In the genomic region with DNA sequence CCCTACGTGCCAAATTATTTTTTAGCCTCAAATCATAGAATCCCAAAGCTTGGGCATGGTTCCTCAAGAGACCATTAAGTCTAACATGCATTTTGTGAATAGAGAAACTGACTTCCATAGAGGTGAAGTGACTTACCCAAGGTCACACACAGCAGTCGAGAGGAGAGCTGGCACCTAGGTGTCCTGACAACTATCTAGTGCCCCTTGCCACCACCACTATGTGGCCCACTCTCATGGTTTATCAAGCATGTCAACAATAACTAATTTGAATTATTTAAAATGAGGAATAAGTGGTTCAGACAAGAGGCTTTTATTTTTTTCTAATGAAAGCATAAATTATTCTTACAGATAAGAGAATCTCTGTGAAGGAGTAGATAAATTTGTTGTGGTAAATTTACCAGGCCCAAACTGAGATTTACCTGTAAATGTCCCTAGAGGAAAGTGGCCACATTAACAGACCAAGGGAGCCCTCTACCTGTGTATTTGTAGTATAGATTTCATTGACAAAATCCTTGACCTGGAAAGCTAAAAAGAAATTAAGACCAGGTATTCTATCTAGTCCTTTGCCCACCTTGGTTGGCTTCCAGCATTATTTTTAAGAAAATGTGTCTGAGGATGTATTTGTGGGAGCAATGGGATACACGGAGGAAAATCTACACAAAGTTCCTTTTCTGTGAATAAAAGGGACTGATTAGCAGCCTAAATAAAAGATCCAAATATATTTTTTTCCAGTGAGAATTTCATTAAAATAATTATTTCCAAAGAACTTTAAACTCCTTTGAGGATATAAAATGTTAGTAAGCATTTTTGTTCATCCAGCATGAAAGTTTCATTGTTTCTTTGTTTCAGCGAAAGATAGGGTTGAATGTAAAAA, we compare ENCODE assay signal across 9 cellular contexts. TPM values are rescaled to one million over a fixed set of nuclear protein-coding genes. Genes with fewer than 3 reads are reported as not detected.
DNase-seq lines count a peak whose midpoint lies in the region; ATAC-seq and TF ChIP-seq lines count a peak whose summit lies in the region.
"Had no signal": no experiment of that assay in that cellular context is flagged by ENCODE, and none has a peak within 500 bp of the region (broad histone marks: within the 10 kb centered on the region; RNA-seq: fewer than 3 reads in every experiment).

No MANE protein-coding gene starts in this region.

- no peak overlapping the region for H3K4me2 ChIP-seq in OCI-LY7 (ENCODE audit: low read length)

- H3K4me3 ChIP-seq in GM12875 (ENCODE audit: low read depth, low read length) (no peak overlapping the region), OCI-LY7 (ENCODE audit: low read depth, low read length, poor library complexity, severe bottlenecking) (no peak overlapping the region)

- no TSS peak for BruUV-seq in OCI-LY7 (replicated peaks; lab: Mats Ljungman, UMichigan)

- CTCF ChIA-PET in OCI-LY7 (lab: Charles Lee; ENCODE audit: unreplicated experiment), result interaction anchor here (1.0 kb wide), 1 partner anchor 357 kb away, joined by 3 read pairs; no protein-coding TSS in a partner anchor

- TF ChIP-seq CTCF in GM12875 (IDR thresholded peaks at IDR 0.05; ENCODE audit: borderline replicate concordance, insufficient read depth, low read depth, low read length) (peak; percentile 35; the same call in 1 of the 2 replicates), OCI-LY7 (conservative IDR thresholded peaks at IDR 0.05; ENCODE audit: low read length) (peak; percentile 93), nephron (IDR thresholded peaks at IDR 0.05; ENCODE audit: unreplicated experiment in 3 of 3) (peak; percentile 45 to 62 (median 58))

- no peaks in the 10 kb centered on the region for H3K9me3 ChIP-seq in OCI-LY7 (ENCODE audit: low read length)

- no peaks in the 10 kb centered on the region for H3K36me3 Mint-ChIP-seq in nephron (ENCODE audit: low read depth)

- no peaks in the 10 kb centered on the region for H3K36me3 ChIP-seq in OCI-LY7 (ENCODE audit: insufficient read depth, low read length)

- H3K4me1 Mint-ChIP-seq in nephron, result peaks cover 23% of the 10 kb centered on the region

- DNase-seq in CD1c-positive myeloid dendritic cell (ENCODE audit: extremely low spot score), result peak; percentile 31
- DNase-seq in OCI-LY7 (ENCODE audit: low spot score), result peak; percentile 73
- peak; percentile 47 to 65 for DNase-seq in dermis microvascular lymphatic vessel endothelial cell (ENCODE audit: low read depth in 2 of 2)
- no peak for DNase-seq in stimulated activated CD4-positive, alpha-beta T cell treated with anti-CD3 and anti-CD28 coated beads, Interleukin-1b, Interleukin-23, amount 100 ng/mL, for 48 hours
- no peak for DNase-seq in stimulated activated CD4-positive, alpha-beta T cell treated with anti-CD3 and anti-CD28 coated beads, Interleukin-15, amount 100 ng/mL, for 24 hours

- peaks cover 2% of the 10 kb centered on the region for H3K4me1 ChIP-seq in OCI-LY7 (ENCODE audit: insufficient read depth, low read length, poor library complexity, severe bottlenecking)

- intact Hi-C loops in OCI-LY7 (cut with micrococcal nuclease; ENCODE audit: unreplicated experiment), result loop anchor here (1.0 kb wide), 2 partner anchors 222 to 357 kb away; no protein-coding TSS in a partner anchor

- H3K4me3 Mint-ChIP-seq in nephron, result no peak overlapping the region
- H3K4me3 Mint-ChIP-seq: T-helper 1 cell treated with Interleukin-12 subunit alpha and Interleukin-12 subunit beta and Interleukin-4 antibody, amounts not matched to agents 30 μg/mL and 1 μg/mL, for 36 hours had no signal

- H3K9me2 ChIP-seq in OCI-LY7 (ENCODE audit: insufficient read depth, low read length), result no peaks in the 10 kb centered on the region

- no peak overlapping the region for H3K27ac Mint-ChIP-seq in nephron
- H3K27ac Mint-ChIP-seq: T-helper 1 cell treated with Interleukin-12 subunit alpha and Interleukin-12 subunit beta and Interleukin-4 antibody, amounts not matched to agents 30 μg/mL and 1 μg/mL, for 36 hours had no signal

- no peaks in the 10 kb centered on the region for H3K79me2 ChIP-seq in OCI-LY7 (ENCODE audit: insufficient read depth, low read depth, low read length)

- H3K27me3 Mint-ChIP-seq in nephron (ENCODE audit: low read depth), result no peaks in the 10 kb centered on the region

- POLR2A ChIA-PET in OCI-LY7 (lab: Charles Lee), result interaction anchor here (1.2 kb wide), 1 partner anchor 363 kb away, joined by 3 read pairs; no protein-coding TSS in a partner anchor

- no peak overlapping the region for H3K27ac ChIP-seq in OCI-LY7 (ENCODE audit: low read depth, low read length, poor library complexity, severe bottlenecking)

- no peak for ATAC-seq in HG03159 (IDR thresholded peaks at IDR 0.05; ENCODE audit: unreplicated experiment)

- H2AFZ ChIP-seq in OCI-LY7 (ENCODE audit: low read length), result no peak overlapping the region

- H3K9me3 Mint-ChIP-seq in nephron, result no peaks in the 10 kb centered on the region
- H3K9me3 Mint-ChIP-seq: T-helper 1 cell treated with Interleukin-12 subunit alpha and Interleukin-12 subunit beta and Interleukin-4 antibody, amounts not matched to agents 30 μg/mL and 1 μg/mL, for 36 hours had no signal

- H4K20me1 ChIP-seq in OCI-LY7 (ENCODE audit: insufficient read depth, low read length), result no peaks in the 10 kb centered on the region

RNA-seq across cellular contexts. Expression of gene IQCH, which starts 49.1 kb away (rescaled TPM):
- 3.9 and 6.8 TPM in 2 replicates for total RNA-seq in OCI-LY7 (2014; rRNA removed; shearing (Covaris generic))
- total RNA-seq in OCI-LY7 (2022) (5.8 and 5.9 TPM in 2 replicates), dermis microvascular lymphatic vessel endothelial cell (1.0 and 1.1 TPM in 2 replicates)

RNA-seq across cellular contexts. Expression of gene AAGAB, which starts 49.3 kb away (rescaled TPM):
- total RNA-seq in OCI-LY7 (2014; rRNA removed; shearing (Covaris generic)), result 31.0 and 36.2 TPM in 2 replicates
- total RNA-seq in OCI-LY7 (2022) (39.7 and 39.9 TPM in 2 replicates), dermis microvascular lymphatic vessel endothelial cell (38.5 and 39.3 TPM in 2 replicates)

Comparison
In these comparisons a context has a peak if more than half of its experiments do, and no peak if none do; other contexts are left out.
1. DNase-seq: peak in CD1c-positive myeloid dendritic cell (single experiment), OCI-LY7 (single experiment) and dermis microvascular lymphatic vessel endothelial cell (2 of 2); none in stimulated activated CD4-positive, alpha-beta T cell treated with anti-CD3 and anti-CD28 coated beads, Interleukin-1b, Interleukin-23, amount 100 ng/mL, for 48 hours (single experiment) and stimulated activated CD4-positive, alpha-beta T cell treated with anti-CD3 and anti-CD28 coated beads, Interleukin-15, amount 100 ng/mL, for 24 hours (single experiment).
2. CTCF ChIP-seq: peak in every context shown above with its lines; median percentile 93 in OCI-LY7; 58 in nephron; 35 in GM12875.